In the genomic region with DNA sequence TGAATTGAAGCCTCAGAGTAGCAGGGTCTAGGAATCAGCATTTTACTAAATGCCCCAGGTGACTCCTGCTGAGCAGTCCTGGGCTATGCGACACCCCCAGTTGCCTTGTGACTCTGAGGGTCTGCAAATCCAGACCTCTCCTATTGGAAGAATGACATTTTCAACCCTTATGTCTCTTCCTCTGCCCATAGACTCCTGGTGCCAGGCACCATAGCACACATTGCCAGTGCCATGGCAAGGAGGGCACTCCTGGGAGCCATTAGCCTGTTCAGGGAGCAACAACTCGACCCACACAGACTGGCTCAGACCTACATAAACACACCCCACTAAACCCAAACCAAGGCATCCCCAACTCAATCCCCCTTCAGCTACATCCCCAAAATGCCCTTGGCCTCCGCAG, we compare ENCODE assay signal across 25 cellular contexts. TPM values are rescaled to one million over a fixed set of nuclear protein-coding genes. Genes with fewer than 3 reads are reported as not detected.
DNase-seq lines count a peak whose midpoint lies in the region; ATAC-seq and TF ChIP-seq lines count a peak whose summit lies in the region.
"Had no signal": no experiment of that assay in that cellular context is flagged by ENCODE, and none has a peak within 500 bp of the region (broad histone marks: within the 10 kb centered on the region; RNA-seq: fewer than 3 reads in every experiment).

No MANE protein-coding gene starts in this region.

- no peak overlapping the region for H2BK5ac ChIP-seq in mesendoderm (ENCODE audit: low read length)

- H3K23ac ChIP-seq in mesendoderm (ENCODE audit: low read length): no peak overlapping the region

- H3K27me3 ChIP-seq in mesendoderm (ENCODE audit: insufficient read depth, low read length, poor library complexity) (no peaks in the 10 kb centered on the region), stomach (peaks cover 4 to 49% (median 21%) of the 10 kb centered on the region in 3 donors), heart right ventricle (peaks cover 4 to 34% (median 22%) of the 10 kb centered on the region in 7 donors)
- H3K27me3 ChIP-seq: BE2C had no signal

- H2BK15ac ChIP-seq in mesendoderm (replicated peaks; ENCODE audit: low read depth): no peak overlapping the region

- TF ChIP-seq POLR2A in stomach (IDR thresholded peaks at IDR 0.05): no peak

- peak overlapping the region; percentile 52 for H3K27ac Mint-ChIP-seq in progenitor cell of endocrine pancreas
- H3K27ac Mint-ChIP-seq in activated CD4-positive, alpha-beta T cell treated with anti-CD3 and anti-CD28 coated beads, Interleukin-2, amount 10 ng/mL, durations not matched to agents 7 days and 5 days: no peak overlapping the region
- H3K27ac Mint-ChIP-seq: CD14-positive monocyte; CD4-positive, alpha-beta T cell had no signal

- H3K4me1 ChIP-seq in mesendoderm (ENCODE audit: control insufficient read depth, low read depth, low read length): peaks cover 2% of the 10 kb centered on the region
- H3K4me1 ChIP-seq in stomach: peaks cover 17 to 21% (median 20%) of the 10 kb centered on the region in 4 donors
- peaks cover 0 to 11% (median 9%) of the 10 kb centered on the region in 9 donors for H3K4me1 ChIP-seq in heart right ventricle

- DNase-seq in activated CD8-positive, alpha-beta memory T cell treated with anti-CD3 and anti-CD28 coated beads for 24 hours: peak; percentile 28
- no peak for DNase-seq in activated CD8-positive, alpha-beta memory T cell treated with anti-CD3 and anti-CD28 coated beads, Interleukin-2, amount 50 U/mL, for 4 hours
- DNase-seq in mesendoderm: peak; percentile 51
- no peak for DNase-seq in progenitor cell of endocrine pancreas (ENCODE audit: low spot score, unreplicated experiment)
- peak; percentile 17 for DNase-seq in stomach
- no peak for DNase-seq in HCEC 1CT
- no peak for DNase-seq in heart right ventricle
- no peak for DNase-seq in activated CD4-positive, alpha-beta T cell treated with anti-CD3 and anti-CD28 coated beads, Interleukin-2, amount 10 ng/mL, durations not matched to agents 7 days and 5 days
- DNase-seq: 8988T; ACHN; AML-193; BE2C; Calu3; CD4-positive, alpha-beta T cell; COR-L47; DMS53; DMS79 treated with DMSO at 0.1 percent for 48 hours; GF-D8; GM23248; H7 had no signal

- no peaks in the 10 kb centered on the region for H3K4me1 Mint-ChIP-seq in progenitor cell of endocrine pancreas (ENCODE audit: low read depth)
- peaks cover 10% of the 10 kb centered on the region for H3K4me1 Mint-ChIP-seq in activated CD4-positive, alpha-beta T cell treated with anti-CD3 and anti-CD28 coated beads, Interleukin-2, amount 10 ng/mL, durations not matched to agents 7 days and 5 days

- H3K4me3 ChIP-seq in mesendoderm (ENCODE audit: low read length) (no peak overlapping the region), stomach (no peak overlapping the region), heart right ventricle (no peak overlapping the region)
- H3K4me3 ChIP-seq: A549; BLaER1 treated with 17β-estradiol and CSF1 and Interleukin-3, amounts not matched to agents 10 nM and 100 nM; GM23248 had no signal

- no peak overlapping the region for H3K18ac ChIP-seq in mesendoderm (ENCODE audit: low read length)

- H3K9me3 ChIP-seq in stomach: peaks cover 0 to 9% (median 8%) of the 10 kb centered on the region in 4 donors
- H3K9me3 ChIP-seq in heart right ventricle: peaks cover 0 to 8% (median 0%) of the 10 kb centered on the region in 11 donors
- H3K9me3 ChIP-seq: A549, BE2C had no signal

- TF ChIP-seq CTCF in progenitor cell of endocrine pancreas (IDR thresholded peaks at IDR 0.05; ENCODE audit: unreplicated experiment) (no peak), stomach (IDR thresholded peaks at IDR 0.05) (no peak), heart right ventricle (IDR thresholded peaks at IDR 0.05) (no peak)

- H3K36me3 Mint-ChIP-seq in progenitor cell of endocrine pancreas (ENCODE audit: insufficient read depth): no peaks in the 10 kb centered on the region
- peaks cover 7% of the 10 kb centered on the region for H3K36me3 Mint-ChIP-seq in activated CD4-positive, alpha-beta T cell treated with anti-CD3 and anti-CD28 coated beads, Interleukin-2, amount 10 ng/mL, durations not matched to agents 7 days and 5 days (ENCODE audit: low read depth)

- POLR2A ChIA-PET in activated CD4-positive, alpha-beta T cell treated with anti-CD3 and anti-CD28 coated beads, Interleukin-2, amount 10 ng/mL, durations not matched to agents 7 days and 5 days (lab: Charles Lee): no interaction called here

- no peak overlapping the region for H3K27ac ChIP-seq in mesendoderm (ENCODE audit: low read depth, low read length)
- no peak overlapping the region for H3K27ac ChIP-seq in stomach
- no peak overlapping the region for H3K27ac ChIP-seq in heart right ventricle
- H3K27ac ChIP-seq: A549; BLaER1 treated with 17β-estradiol and CSF1 and Interleukin-3, amounts not matched to agents 10 nM and 100 nM; GM23248 had no signal

- WGBS in mesendoderm (ENCODE audit: extremely low coverage, insufficient coverage, low lambda C conversion rate): no CpG with 5 or more reads among the region's 3 CpGs
- WGBS in stomach, 5 donors: 83 to 86% (median 84%) methylated on average over 2 to 3 of the region's 3 CpGs
- 82 to 87% methylated on average over 3 of the region's 3 CpGs for WGBS in heart right ventricle, 2 donors

- H3K9me3 Mint-ChIP-seq in progenitor cell of endocrine pancreas (ENCODE audit: low read depth): no peaks in the 10 kb centered on the region
- H3K9me3 Mint-ChIP-seq in activated CD4-positive, alpha-beta T cell treated with anti-CD3 and anti-CD28 coated beads, Interleukin-2, amount 10 ng/mL, durations not matched to agents 7 days and 5 days: peaks cover 2% of the 10 kb centered on the region

- H3K79me2 ChIP-seq in mesendoderm (ENCODE audit: control insufficient read depth, insufficient read depth, low read length): peaks cover 1% of the 10 kb centered on the region

- H2AK5ac ChIP-seq in mesendoderm (ENCODE audit: low read length): no peak overlapping the region

- H3K4me3 Mint-ChIP-seq in progenitor cell of endocrine pancreas (ENCODE audit: low read depth): no peak overlapping the region
- H3K4me3 Mint-ChIP-seq in activated CD4-positive, alpha-beta T cell treated with anti-CD3 and anti-CD28 coated beads, Interleukin-2, amount 10 ng/mL, durations not matched to agents 7 days and 5 days: no peak overlapping the region
- H3K4me3 Mint-ChIP-seq: CD14-positive monocyte; CD4-positive, alpha-beta T cell had no signal

- no peak overlapping the region for H3K4me2 ChIP-seq in mesendoderm (ENCODE audit: low read length)
- H3K4me2 ChIP-seq: A549; BLaER1 treated with 17β-estradiol and CSF1 and Interleukin-3, amounts not matched to agents 10 nM and 100 nM had no signal

- no peak overlapping the region for H2BK120ac ChIP-seq in mesendoderm (ENCODE audit: low read depth, low read length)

- H3K56ac ChIP-seq in mesendoderm (ENCODE audit: low read length): no peak overlapping the region

- no peak for ATAC-seq in heart right ventricle
- ATAC-seq: A549, HCT116 had no signal

- TF ChIP-seq EP300 in stomach (IDR thresholded peaks at IDR 0.05): no peak

- no peak overlapping the region for H3K4ac ChIP-seq in mesendoderm (ENCODE audit: low read depth, low read length)

- H3K79me1 ChIP-seq in mesendoderm (ENCODE audit: low read length): no peaks in the 10 kb centered on the region

- no peak overlapping the region for H3K9ac ChIP-seq in mesendoderm (ENCODE audit: low read length)
- H3K9ac ChIP-seq: BLaER1 treated with 17β-estradiol and CSF1 and Interleukin-3, amounts not matched to agents 10 nM and 100 nM; GM23248 had no signal

- intact Hi-C loops in stomach (cut with DNase I; ENCODE audit: low total_unique reads): no loop called here
- intact Hi-C loops in heart right ventricle (cut with DNase I): no loop called here

- no peak overlapping the region for H4K8ac ChIP-seq in mesendoderm (ENCODE audit: low read depth, low read length)

- H4K5ac ChIP-seq in mesendoderm (ENCODE audit: low read length): no peak overlapping the region

- CTCF ChIA-PET in activated CD4-positive, alpha-beta T cell treated with anti-CD3 and anti-CD28 coated beads, Interleukin-2, amount 10 ng/mL, durations not matched to agents 7 days and 5 days (lab: Charles Lee): no interaction called here

- peaks cover 38% of the 10 kb centered on the region for H3K27me3 Mint-ChIP-seq in progenitor cell of endocrine pancreas
- H3K27me3 Mint-ChIP-seq in activated CD4-positive, alpha-beta T cell treated with anti-CD3 and anti-CD28 coated beads, Interleukin-2, amount 10 ng/mL, durations not matched to agents 7 days and 5 days: peaks cover 20% of the 10 kb centered on the region

- H3K36me3 ChIP-seq in mesendoderm (ENCODE audit: control insufficient read depth, insufficient read depth, low read length): no peaks in the 10 kb centered on the region
- no peaks in the 10 kb centered on the region for H3K36me3 ChIP-seq in stomach
- no peaks in the 10 kb centered on the region for H3K36me3 ChIP-seq in heart right ventricle
- H3K36me3 ChIP-seq: BE2C; BLaER1 treated with 17β-estradiol and CSF1 and Interleukin-3, amounts not matched to agents 10 nM and 100 nM had no signal

RNA-seq across cellular contexts. Expression of a gene that starts 3.7 kb away (rescaled TPM):
- polyA plus RNA-seq in mesendoderm (2013, experiment 1 of 2): 3.5 TPM
- polyA plus RNA-seq in mesendoderm (2013, experiment 2 of 2): 3.5 TPM
- total RNA-seq in progenitor cell of endocrine pancreas: 0.89 and 0.93 TPM in 2 replicates
- total RNA-seq in stomach: 10 to 100 TPM in 1 of 5 donors, under 1 TPM in 2, not detected in 2; 0.18 to 10.3 (median 0.87) TPM
- under 1 TPM; 0.40 to 0.62 (median 0.46) TPM for polyA plus RNA-seq in stomach
- total RNA-seq in heart right ventricle: under 1 TPM in 3 of 10 donors, not detected in 7; 0.13 to 0.76 (median 0.15) TPM
- under 1 TPM in 1 of 2 donors, not detected in 1; 0.04 TPM for polyA plus RNA-seq in heart right ventricle
- 10 to 100 TPM in 1 of 2 experiments, 1 to 10 TPM in 1; 9.6 to 10.9 TPM for total RNA-seq in activated CD4-positive, alpha-beta T cell treated with anti-CD3 and anti-CD28 coated beads, Interleukin-2, amount 10 ng/mL, durations not matched to agents 7 days and 5 days
- total RNA-seq: Calu3, G401, GM23248 had no signal
- polyA plus RNA-seq: A549, GM23248 had no signal

Comparison
In these comparisons a context has a peak if more than half of its experiments do, and no peak if none do; other contexts are left out.
1. DNase-seq: peak in activated CD8-positive, alpha-beta memory T cell treated with anti-CD3 and anti-CD28 coated beads for 24 hours (single experiment), mesendoderm (single experiment) and stomach (single experiment); none in activated CD8-positive, alpha-beta memory T cell treated with anti-CD3 and anti-CD28 coated beads, Interleukin-2, amount 50 U/mL, for 4 hours (single experiment), progenitor cell of endocrine pancreas (single experiment), HCEC 1CT (single experiment), heart right ventricle (0 of 2) and activated CD4-positive, alpha-beta T cell treated with anti-CD3 and anti-CD28 coated beads, Interleukin-2, amount 10 ng/mL, durations not matched to agents 7 days and 5 days (single experiment).